In genomic region chr1:64966158-64966963, GRCh38 we compare ENCODE assay signal across 1 cellular context.
TF ChIP-seq lines count a peak whose summit lies in the region.

Gene JAK1 (minus strand): TSS chr1:64966549. CDS start chr1:64886264, 80,285 bp downstream.

TF ChIP-seq in K562, 482 proteins besides CTCF, POLR2A, EP300 and RAD21 (continued from another document and continues in another):
- TF ChIP-seq, protein P1, sequence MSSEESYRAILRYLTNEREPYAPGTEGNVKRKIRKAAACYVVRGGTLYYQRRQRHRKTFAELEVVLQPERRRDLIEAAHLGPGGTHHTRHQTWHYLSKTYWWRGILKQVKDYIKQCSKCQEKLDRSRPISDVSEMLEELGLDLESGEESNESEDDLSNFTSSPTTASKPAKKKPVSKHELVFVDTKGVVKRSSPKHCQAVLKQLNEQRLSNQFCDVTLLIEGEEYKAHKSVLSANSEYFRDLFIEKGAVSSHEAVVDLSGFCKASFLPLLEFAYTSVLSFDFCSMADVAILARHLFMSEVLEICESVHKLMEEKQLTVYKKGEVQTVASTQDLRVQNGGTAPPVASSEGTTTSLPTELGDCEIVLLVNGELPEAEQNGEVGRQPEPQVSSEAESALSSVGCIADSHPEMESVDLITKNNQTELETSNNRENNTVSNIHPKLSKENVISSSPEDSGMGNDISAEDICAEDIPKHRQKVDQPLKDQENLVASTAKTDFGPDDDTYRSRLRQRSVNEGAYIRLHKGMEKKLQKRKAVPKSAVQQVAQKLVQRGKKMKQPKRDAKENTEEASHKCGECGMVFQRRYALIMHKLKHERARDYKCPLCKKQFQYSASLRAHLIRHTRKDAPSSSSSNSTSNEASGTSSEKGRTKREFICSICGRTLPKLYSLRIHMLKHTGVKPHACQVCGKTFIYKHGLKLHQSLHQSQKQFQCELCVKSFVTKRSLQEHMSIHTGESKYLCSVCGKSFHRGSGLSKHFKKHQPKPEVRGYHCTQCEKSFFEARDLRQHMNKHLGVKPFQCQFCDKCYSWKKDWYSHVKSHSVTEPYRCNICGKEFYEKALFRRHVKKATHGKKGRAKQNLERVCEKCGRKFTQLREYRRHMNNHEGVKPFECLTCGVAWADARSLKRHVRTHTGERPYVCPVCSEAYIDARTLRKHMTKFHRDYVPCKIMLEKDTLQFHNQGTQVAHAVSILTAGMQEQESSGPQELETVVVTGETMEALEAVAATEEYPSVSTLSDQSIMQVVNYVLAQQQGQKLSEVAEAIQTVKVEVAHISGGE (CRISPR knock-in tag; IDR thresholded peaks at IDR 0.05): no peak; a peak in 2 of 6 replicates
- TF ChIP-seq TCF7 (IDR thresholded peaks at IDR 0.05; ENCODE audit: borderline replicate concordance): no peak
- TF ChIP-seq, protein P2, sequence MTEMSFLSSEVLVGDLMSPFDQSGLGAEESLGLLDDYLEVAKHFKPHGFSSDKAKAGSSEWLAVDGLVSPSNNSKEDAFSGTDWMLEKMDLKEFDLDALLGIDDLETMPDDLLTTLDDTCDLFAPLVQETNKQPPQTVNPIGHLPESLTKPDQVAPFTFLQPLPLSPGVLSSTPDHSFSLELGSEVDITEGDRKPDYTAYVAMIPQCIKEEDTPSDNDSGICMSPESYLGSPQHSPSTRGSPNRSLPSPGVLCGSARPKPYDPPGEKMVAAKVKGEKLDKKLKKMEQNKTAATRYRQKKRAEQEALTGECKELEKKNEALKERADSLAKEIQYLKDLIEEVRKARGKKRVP (CRISPR knock-in tag; IDR thresholded peaks at IDR 0.05): no peak
- no peak for TF ChIP-seq SNIP1 (IDR thresholded peaks at IDR 0.05; ENCODE audit: low read depth)
- TF ChIP-seq, protein P3, sequence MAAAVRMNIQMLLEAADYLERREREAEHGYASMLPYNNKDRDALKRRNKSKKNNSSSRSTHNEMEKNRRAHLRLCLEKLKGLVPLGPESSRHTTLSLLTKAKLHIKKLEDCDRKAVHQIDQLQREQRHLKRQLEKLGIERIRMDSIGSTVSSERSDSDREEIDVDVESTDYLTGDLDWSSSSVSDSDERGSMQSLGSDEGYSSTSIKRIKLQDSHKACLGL (CRISPR knock-in tag; IDR thresholded peaks at IDR 0.05; ENCODE audit: borderline replicate concordance, poor library complexity, severe bottlenecking): no peak
- TF ChIP-seq, protein P4, sequence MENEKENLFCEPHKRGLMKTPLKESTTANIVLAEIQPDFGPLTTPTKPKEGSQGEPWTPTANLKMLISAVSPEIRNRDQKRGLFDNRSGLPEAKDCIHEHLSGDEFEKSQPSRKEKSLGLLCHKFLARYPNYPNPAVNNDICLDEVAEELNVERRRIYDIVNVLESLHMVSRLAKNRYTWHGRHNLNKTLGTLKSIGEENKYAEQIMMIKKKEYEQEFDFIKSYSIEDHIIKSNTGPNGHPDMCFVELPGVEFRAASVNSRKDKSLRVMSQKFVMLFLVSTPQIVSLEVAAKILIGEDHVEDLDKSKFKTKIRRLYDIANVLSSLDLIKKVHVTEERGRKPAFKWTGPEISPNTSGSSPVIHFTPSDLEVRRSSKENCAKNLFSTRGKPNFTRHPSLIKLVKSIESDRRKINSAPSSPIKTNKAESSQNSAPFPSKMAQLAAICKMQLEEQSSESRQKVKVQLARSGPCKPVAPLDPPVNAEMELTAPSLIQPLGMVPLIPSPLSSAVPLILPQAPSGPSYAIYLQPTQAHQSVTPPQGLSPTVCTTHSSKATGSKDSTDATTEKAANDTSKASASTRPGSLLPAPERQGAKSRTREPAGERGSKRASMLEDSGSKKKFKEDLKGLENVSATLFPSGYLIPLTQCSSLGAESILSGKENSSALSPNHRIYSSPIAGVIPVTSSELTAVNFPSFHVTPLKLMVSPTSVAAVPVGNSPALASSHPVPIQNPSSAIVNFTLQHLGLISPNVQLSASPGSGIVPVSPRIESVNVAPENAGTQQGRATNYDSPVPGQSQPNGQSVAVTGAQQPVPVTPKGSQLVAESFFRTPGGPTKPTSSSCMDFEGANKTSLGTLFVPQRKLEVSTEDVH (IDR thresholded peaks at IDR 0.05; ENCODE audit: low read depth, partially characterized antibody): no peak
- TF ChIP-seq LEF1 (IDR thresholded peaks at IDR 0.05): no peak
- no peak for TF ChIP-seq FOXM1 (IDR thresholded peaks at IDR 0.05; ENCODE audit: low read depth)
- 0 out of 2 replicates have a peak, but pooled peaks have one; percentile 79 for TF ChIP-seq FOXM1 (CRISPR knock-in tag; IDR thresholded peaks at IDR 0.05; ENCODE audit: low read depth)
- TF ChIP-seq TAF9B (IDR thresholded peaks at IDR 0.05; ENCODE audit: partially characterized antibody): no peak
- no peak for TF ChIP-seq ZSCAN32 (CRISPR knock-in tag; IDR thresholded peaks at IDR 0.05)
- TF ChIP-seq, protein P5, sequence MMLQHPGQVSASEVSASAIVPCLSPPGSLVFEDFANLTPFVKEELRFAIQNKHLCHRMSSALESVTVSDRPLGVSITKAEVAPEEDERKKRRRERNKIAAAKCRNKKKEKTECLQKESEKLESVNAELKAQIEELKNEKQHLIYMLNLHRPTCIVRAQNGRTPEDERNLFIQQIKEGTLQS (IDR thresholded peaks at IDR 0.05): no peak
- TF ChIP-seq, protein P5 (CRISPR knock-in tag; conservative IDR thresholded peaks at IDR 0.05): no peak
- no peak for TF ChIP-seq ZNF253 (CRISPR knock-in tag; conservative IDR thresholded peaks at IDR 0.05)
- TF ChIP-seq ZKSCAN8 (CRISPR knock-in tag; IDR thresholded peaks at IDR 0.05): no peak
- TF ChIP-seq HMGN3 (IDR thresholded peaks at IDR 0.05; ENCODE audit: borderline replicate concordance, extremely low read depth, insufficient read length, low read depth, low read length): peak; percentile 78
- TF ChIP-seq, protein P6, sequence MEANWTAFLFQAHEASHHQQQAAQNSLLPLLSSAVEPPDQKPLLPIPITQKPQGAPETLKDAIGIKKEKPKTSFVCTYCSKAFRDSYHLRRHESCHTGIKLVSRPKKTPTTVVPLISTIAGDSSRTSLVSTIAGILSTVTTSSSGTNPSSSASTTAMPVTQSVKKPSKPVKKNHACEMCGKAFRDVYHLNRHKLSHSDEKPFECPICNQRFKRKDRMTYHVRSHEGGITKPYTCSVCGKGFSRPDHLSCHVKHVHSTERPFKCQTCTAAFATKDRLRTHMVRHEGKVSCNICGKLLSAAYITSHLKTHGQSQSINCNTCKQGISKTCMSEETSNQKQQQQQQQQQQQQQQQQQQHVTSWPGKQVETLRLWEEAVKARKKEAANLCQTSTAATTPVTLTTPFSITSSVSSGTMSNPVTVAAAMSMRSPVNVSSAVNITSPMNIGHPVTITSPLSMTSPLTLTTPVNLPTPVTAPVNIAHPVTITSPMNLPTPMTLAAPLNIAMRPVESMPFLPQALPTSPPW (CRISPR knock-in tag; IDR thresholded peaks at IDR 0.05): peak; percentile 73
- no peak for TF ChIP-seq ZSCAN29 (IDR thresholded peaks at IDR 0.05)
- TF ChIP-seq POLR3A (IDR thresholded peaks at IDR 0.05; ENCODE audit: borderline replicate concordance, extremely low read depth, insufficient read depth, insufficient read length): no peak
- TF ChIP-seq CCAR2 (IDR thresholded peaks at IDR 0.05; ENCODE audit: low read depth, low read length): no peak
- TF ChIP-seq XRCC4 (IDR thresholded peaks at IDR 0.05; ENCODE audit: extremely low read depth, insufficient read depth, insufficient read length): no peak
- no peak for TF ChIP-seq BRD4 (IDR thresholded peaks at IDR 0.05)
- peak; percentile 85 for TF ChIP-seq CCNT2 (IDR thresholded peaks at IDR 0.05; ENCODE audit: borderline replicate concordance, extremely low read depth, insufficient read length, low read depth, low read length)
- TF ChIP-seq, protein P7, sequence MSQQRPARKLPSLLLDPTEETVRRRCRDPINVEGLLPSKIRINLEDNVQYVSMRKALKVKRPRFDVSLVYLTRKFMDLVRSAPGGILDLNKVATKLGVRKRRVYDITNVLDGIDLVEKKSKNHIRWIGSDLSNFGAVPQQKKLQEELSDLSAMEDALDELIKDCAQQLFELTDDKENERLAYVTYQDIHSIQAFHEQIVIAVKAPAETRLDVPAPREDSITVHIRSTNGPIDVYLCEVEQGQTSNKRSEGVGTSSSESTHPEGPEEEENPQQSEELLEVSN (IDR thresholded peaks at IDR 0.05; ENCODE audit: borderline replicate concordance in 1 of 2, extremely low read depth in 1 of 2, insufficient read depth in 1 of 2, insufficient read length in 1 of 2, low read depth in 1 of 2, low read length in 1 of 2, poor library complexity in 1 of 2, severe bottlenecking in 1 of 2): no peak
- no peak for TF ChIP-seq NCOA1 (IDR thresholded peaks at IDR 0.05; ENCODE audit: low read depth)
- TF ChIP-seq CREM (IDR thresholded peaks at IDR 0.05; ENCODE audit: low read depth): no peak
- TF ChIP-seq, protein P8, sequence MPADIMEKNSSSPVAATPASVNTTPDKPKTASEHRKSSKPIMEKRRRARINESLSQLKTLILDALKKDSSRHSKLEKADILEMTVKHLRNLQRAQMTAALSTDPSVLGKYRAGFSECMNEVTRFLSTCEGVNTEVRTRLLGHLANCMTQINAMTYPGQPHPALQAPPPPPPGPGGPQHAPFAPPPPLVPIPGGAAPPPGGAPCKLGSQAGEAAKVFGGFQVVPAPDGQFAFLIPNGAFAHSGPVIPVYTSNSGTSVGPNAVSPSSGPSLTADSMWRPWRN (IDR thresholded peaks at IDR 0.05; ENCODE audit: low read depth): no peak
- no peak for TF ChIP-seq TAL1 (IDR thresholded peaks at IDR 0.05)
- TF ChIP-seq ZNF586 (CRISPR knock-in tag; conservative IDR thresholded peaks at IDR 0.05): no peak
- 0 out of 2 replicates have a peak, but pooled peaks have one; percentile 20 for TF ChIP-seq NR2C2 (CRISPR knock-in tag; IDR thresholded peaks at IDR 0.05)
- peak; percentile 58; the same call in 1 of the 2 replicates for TF ChIP-seq NR2C2 (tag; IDR thresholded peaks at IDR 0.05)
- TF ChIP-seq FOXA3 (CRISPR knock-in tag; conservative IDR thresholded peaks at IDR 0.05 in 1 of 2, IDR thresholded peaks at IDR 0.05 in 1 of 2): no peak
- TF ChIP-seq LARP7 (IDR thresholded peaks at IDR 0.05): no peak
- no peak for TF ChIP-seq SOX6 (IDR thresholded peaks at IDR 0.05)
- peak; percentile 44 for TF ChIP-seq TBP (optimal IDR thresholded peaks at IDR 0.05; ENCODE audit: low read depth, low read length)
- TF ChIP-seq TSC22D4 (tag; IDR thresholded peaks at IDR 0.05): no peak
- TF ChIP-seq SAP30 (IDR thresholded peaks at IDR 0.05; ENCODE audit: borderline replicate concordance, insufficient read depth, low read depth, low read length, poor library complexity, severe bottlenecking): peak; percentile 80
- TF ChIP-seq NFIX (CRISPR knock-in tag; IDR thresholded peaks at IDR 0.05; ENCODE audit: low read depth): no peak
- no peak for TF ChIP-seq CBFB (CRISPR knock-in tag; IDR thresholded peaks at IDR 0.05)
- TF ChIP-seq MTA2 (IDR thresholded peaks at IDR 0.05; ENCODE audit: low read depth): no peak
- peak; percentile 93 for TF ChIP-seq GATAD2B (IDR thresholded peaks at IDR 0.05; ENCODE audit: borderline replicate concordance)
- TF ChIP-seq E2F5 (CRISPR knock-in tag; IDR thresholded peaks at IDR 0.05): no peak
- TF ChIP-seq, protein P9, sequence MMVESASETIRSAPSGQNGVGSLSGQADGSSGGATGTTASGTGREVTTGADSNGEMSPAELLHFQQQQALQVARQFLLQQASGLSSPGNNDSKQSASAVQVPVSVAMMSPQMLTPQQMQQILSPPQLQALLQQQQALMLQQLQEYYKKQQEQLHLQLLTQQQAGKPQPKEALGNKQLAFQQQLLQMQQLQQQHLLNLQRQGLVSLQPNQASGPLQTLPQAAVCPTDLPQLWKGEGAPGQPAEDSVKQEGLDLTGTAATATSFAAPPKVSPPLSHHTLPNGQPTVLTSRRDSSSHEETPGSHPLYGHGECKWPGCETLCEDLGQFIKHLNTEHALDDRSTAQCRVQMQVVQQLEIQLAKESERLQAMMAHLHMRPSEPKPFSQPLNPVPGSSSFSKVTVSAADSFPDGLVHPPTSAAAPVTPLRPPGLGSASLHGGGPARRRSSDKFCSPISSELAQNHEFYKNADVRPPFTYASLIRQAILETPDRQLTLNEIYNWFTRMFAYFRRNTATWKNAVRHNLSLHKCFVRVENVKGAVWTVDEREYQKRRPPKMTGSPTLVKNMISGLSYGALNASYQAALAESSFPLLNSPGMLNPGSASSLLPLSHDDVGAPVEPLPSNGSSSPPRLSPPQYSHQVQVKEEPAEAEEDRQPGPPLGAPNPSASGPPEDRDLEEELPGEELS (CRISPR knock-in tag; IDR thresholded peaks at IDR 0.05; ENCODE audit: borderline replicate concordance): no peak
- peak; percentile 91; the same call in 1 of the 2 replicates for TF ChIP-seq PHF8 (IDR thresholded peaks at IDR 0.05; ENCODE audit: borderline replicate concordance, low read length)
- TF ChIP-seq RBM14 (IDR thresholded peaks at IDR 0.05; ENCODE audit: borderline replicate concordance, insufficient read depth, low read depth, low read length): no peak
- TF ChIP-seq ATF2 (CRISPR knock-in tag; IDR thresholded peaks at IDR 0.05): no peak
- TF ChIP-seq ZFX (CRISPR knock-in tag; IDR thresholded peaks at IDR 0.05): peak; percentile 88
- TF ChIP-seq MCM5 (IDR thresholded peaks at IDR 0.05; ENCODE audit: low read depth): no peak
- no peak for TF ChIP-seq DNMT1 (IDR thresholded peaks at IDR 0.05)
- no peak for TF ChIP-seq NFE2L1 (tag; IDR thresholded peaks at IDR 0.05; ENCODE audit: borderline replicate concordance, low read depth)
- TF ChIP-seq NEUROD1 (IDR thresholded peaks at IDR 0.05; ENCODE audit: borderline replicate concordance, low read depth, low read length, partially characterized antibody): peak; percentile 34
- no peak for TF ChIP-seq EZH2 (IDR thresholded peaks at IDR 0.05; ENCODE audit: borderline replicate concordance, low read depth, low read length)
- TF ChIP-seq ZNF551 (CRISPR knock-in tag; IDR thresholded peaks at IDR 0.05): no peak
- no peak for TF ChIP-seq HSF4 (CRISPR knock-in tag; IDR thresholded peaks at IDR 0.05; ENCODE audit: borderline replicate concordance)
- TF ChIP-seq ZC3H11A (IDR thresholded peaks at IDR 0.05; ENCODE audit: low read depth, low read length): no peak
- no peak for TF ChIP-seq ZNF696 (CRISPR knock-in tag; conservative IDR thresholded peaks at IDR 0.05)
- TF ChIP-seq ELF2 (CRISPR knock-in tag; IDR thresholded peaks at IDR 0.05): peak; percentile 74; the same call in 1 of the 2 replicates
- no peak for TF ChIP-seq KAT2B (IDR thresholded peaks at IDR 0.05; ENCODE audit: low read depth, low read length)
